Comparison of ENCODE assay signal across 15 cellular contexts in the genomic region with DNA sequence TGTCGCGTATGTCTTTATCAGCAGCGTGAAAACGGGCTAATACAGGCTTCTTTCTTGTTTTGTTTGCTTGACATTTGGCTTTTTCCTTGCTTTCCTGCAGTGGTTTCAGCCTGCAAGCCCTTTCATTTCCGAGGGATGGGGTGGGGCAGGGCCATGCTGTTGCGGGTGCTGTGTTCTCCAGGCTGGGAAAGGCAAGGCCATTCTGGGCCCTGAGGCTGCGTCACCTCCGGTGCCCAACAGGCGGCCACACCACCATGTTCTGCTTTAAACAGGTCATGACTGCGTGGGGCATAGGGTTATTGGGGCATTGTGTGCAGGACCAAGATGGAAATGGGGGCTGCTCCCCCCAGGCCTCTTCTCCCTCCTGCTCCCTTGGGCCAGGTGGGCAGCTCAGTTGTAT.
"Had no signal": no experiment of that assay in that cellular context is flagged by ENCODE, and none has a peak within 500 bp of the region (broad histone marks: within the 10 kb centered on the region; RNA-seq: fewer than 3 reads in every experiment).

No MANE protein-coding gene starts in this region.

- DNase-seq: activated CD4-positive, alpha-beta T cell treated with anti-CD3 and anti-CD28 coated beads, Interleukin-2, amount 10 ng/mL, durations not matched to agents 7 days and 5 days; activated CD8-positive, alpha-beta memory T cell treated with anti-CD3 and anti-CD28 coated beads, Interleukin-2, amount 50 U/mL, for 48 hours; activated gamma-delta T cell treated with Interleukin-2 at 50 U/mL for 16 hours; activated naive CD8-positive, alpha-beta T cell treated with anti-CD3 and anti-CD28 coated beads, Interleukin-2, amount 10 ng/mL, durations not matched to agents 7 days and 5 days; cortex of kidney; effector memory CD4-positive, alpha-beta T cell; head of caudate nucleus; left colon; lower lobe of right lung; upper lobe of right lung had no signal

- H3K4me3 ChIP-seq: lower lobe of right lung, thoracic aorta, upper lobe of right lung had no signal

- H3K9ac ChIP-seq: parathyroid adenoma had no signal

- H3K27ac ChIP-seq: epithelial cell of prostate, lower lobe of right lung, parathyroid adenoma, thoracic aorta, upper lobe of right lung had no signal

- H3K36me3 ChIP-seq: lower lobe of right lung, thoracic aorta, upper lobe of right lung had no signal

- H3K79me2 ChIP-seq: parathyroid adenoma had no signal

- H2AFZ ChIP-seq: parathyroid adenoma had no signal

- H3K9me3 ChIP-seq: lower lobe of right lung, thoracic aorta, upper lobe of right lung had no signal

- H3K4me1 ChIP-seq: lower lobe of right lung, parathyroid adenoma, upper lobe of right lung had no signal

- ATAC-seq: left colon; lower lobe of right lung; stimulated activated effector memory CD8-positive, alpha-beta T cell treated with anti-CD3 and anti-CD28 coated beads, Interleukin-12 subunit alpha, Interleukin-12 subunit beta, amount 100 ng/mL, for 72 hours; upper lobe of right lung had no signal

- FAIRE-seq: frontal cortex had no signal

- H3K27me3 ChIP-seq: upper lobe of right lung had no signal
